10 cellular contexts compared by ENCODE assay signal in the genomic region with DNA sequence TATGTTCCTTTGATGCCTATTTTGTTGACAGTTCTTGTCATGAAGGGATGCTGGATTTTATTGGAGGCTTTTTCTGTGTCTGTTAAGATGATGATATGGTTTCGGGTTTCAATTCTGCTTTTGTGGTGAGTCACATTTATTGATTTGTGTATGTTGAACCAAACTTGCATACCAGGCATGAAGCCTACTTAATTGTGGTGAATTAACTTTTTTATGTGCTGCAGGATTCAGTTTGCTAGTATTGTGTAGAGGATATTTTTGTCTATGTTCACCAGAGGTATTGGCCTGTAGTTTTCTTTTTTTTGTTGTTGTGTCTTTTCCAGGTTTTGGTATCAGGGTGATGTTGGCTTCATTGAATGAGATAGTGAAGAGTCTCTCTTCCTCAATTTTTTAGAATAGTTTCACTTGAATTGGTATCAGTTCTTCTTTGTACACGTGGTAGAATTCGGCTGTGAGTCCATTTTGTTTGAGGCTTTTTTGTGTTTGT.
DNase-seq lines count a peak whose midpoint lies in the region; ATAC-seq and TF ChIP-seq lines count a peak whose summit lies in the region.
"Had no signal": no experiment of that assay in that cellular context is flagged by ENCODE, and none has a peak within 500 bp of the region (broad histone marks: within the 10 kb centered on the region; RNA-seq: fewer than 3 reads in every experiment).

No MANE protein-coding gene starts in this region.

- intact Hi-C loops in left colon (cut with DNase I, micrococcal nuclease): no loop called here

- DNase-seq in GM13977 (ENCODE audit: low spot score) (peak; percentile 20), NCI-H748 treated with DMSO at 0.1 percent for 48 hours (lab: John Stamatoyannopoulos, UW) (peak; percentile 20), osteocyte (ENCODE audit: extremely low spot score, unreplicated experiment) (no peak), DMS79 (lab: John Stamatoyannopoulos, UW) (no peak), left colon (no peak)
- DNase-seq: activated CD8-positive, alpha-beta memory T cell treated with anti-CD3 and anti-CD28 coated beads, Interleukin-2, amount 50 U/mL, for 4 hours had no signal

- peaks cover 14% of the 10 kb centered on the region for H3K27me3 Mint-ChIP-seq in osteocyte (ENCODE audit: unreplicated experiment)
- peaks cover 6% of the 10 kb centered on the region for H3K27me3 Mint-ChIP-seq in activated T-helper 17 cell treated with anti-CD3 and anti-CD28 coated beads, Interleukin-2, amount 50 U/mL, for 72 hours

- no peak overlapping the region for H3K27ac Mint-ChIP-seq in osteocyte (ENCODE audit: unreplicated experiment)
- no peak overlapping the region for H3K27ac Mint-ChIP-seq in activated T-helper 17 cell treated with anti-CD3 and anti-CD28 coated beads, Interleukin-2, amount 50 U/mL, for 72 hours

- H3K9me3 Mint-ChIP-seq in osteocyte (ENCODE audit: unreplicated experiment): peaks cover 7% of the 10 kb centered on the region
- H3K9me3 Mint-ChIP-seq in activated T-helper 17 cell treated with anti-CD3 and anti-CD28 coated beads, Interleukin-2, amount 50 U/mL, for 72 hours: no peaks in the 10 kb centered on the region

- no peak for TF ChIP-seq CTCF in GM13977 (IDR thresholded peaks at IDR 0.05; ENCODE audit: extremely low read depth, insufficient read depth, missing control alignments)
- TF ChIP-seq CTCF in osteocyte (IDR thresholded peaks at IDR 0.05): no peak

- H3K4me3 Mint-ChIP-seq in osteocyte (ENCODE audit: unreplicated experiment): no peak overlapping the region
- no peak overlapping the region for H3K4me3 Mint-ChIP-seq in activated T-helper 17 cell treated with anti-CD3 and anti-CD28 coated beads, Interleukin-2, amount 50 U/mL, for 72 hours

- peak; percentile 85 for ATAC-seq in GM19467 (IDR thresholded peaks at IDR 0.05; ENCODE audit: unreplicated experiment)
- ATAC-seq in HG03060 (IDR thresholded peaks at IDR 0.05; ENCODE audit: low read depth, unreplicated experiment): peak; percentile 86
- no peak for ATAC-seq in activated T-helper 17 cell treated with anti-CD3 and anti-CD28 coated beads, Interleukin-2, amount 50 U/mL, for 72 hours (replicated peaks)
- ATAC-seq in left colon: no peak
- ATAC-seq: Right ventricle myocardium inferior had no signal

- no peaks in the 10 kb centered on the region for H3K4me1 Mint-ChIP-seq in osteocyte (ENCODE audit: unreplicated experiment)
- H3K4me1 Mint-ChIP-seq in activated T-helper 17 cell treated with anti-CD3 and anti-CD28 coated beads, Interleukin-2, amount 50 U/mL, for 72 hours: no peaks in the 10 kb centered on the region

- in situ Hi-C loops in GM13977 (cut with MboI; ENCODE audit: low pct_unique_long_range_greater_than_20kb, low sequenced_read_pairs, unreplicated experiment): no loop called here

- H3K36me3 Mint-ChIP-seq in osteocyte (ENCODE audit: unreplicated experiment): no peaks in the 10 kb centered on the region
- no peaks in the 10 kb centered on the region for H3K36me3 Mint-ChIP-seq in activated T-helper 17 cell treated with anti-CD3 and anti-CD28 coated beads, Interleukin-2, amount 50 U/mL, for 72 hours (ENCODE audit: low read depth)

Comparison
In these comparisons a context has a peak if more than half of its experiments do, and no peak if none do; other contexts are left out.
1. DNase-seq: peak in GM13977 (single experiment) and NCI-H748 treated with DMSO at 0.1 percent for 48 hours (single experiment); none in osteocyte (single experiment), DMS79 (single experiment) and left colon (0 of 2).
2. ATAC-seq: peak in GM19467 (single experiment) and HG03060 (single experiment); none in activated T-helper 17 cell treated with anti-CD3 and anti-CD28 coated beads, Interleukin-2, amount 50 U/mL, for 72 hours (single experiment) and left colon (single experiment).